Comparison of ENCODE assay signal across 10 cellular contexts in the genomic region with DNA sequence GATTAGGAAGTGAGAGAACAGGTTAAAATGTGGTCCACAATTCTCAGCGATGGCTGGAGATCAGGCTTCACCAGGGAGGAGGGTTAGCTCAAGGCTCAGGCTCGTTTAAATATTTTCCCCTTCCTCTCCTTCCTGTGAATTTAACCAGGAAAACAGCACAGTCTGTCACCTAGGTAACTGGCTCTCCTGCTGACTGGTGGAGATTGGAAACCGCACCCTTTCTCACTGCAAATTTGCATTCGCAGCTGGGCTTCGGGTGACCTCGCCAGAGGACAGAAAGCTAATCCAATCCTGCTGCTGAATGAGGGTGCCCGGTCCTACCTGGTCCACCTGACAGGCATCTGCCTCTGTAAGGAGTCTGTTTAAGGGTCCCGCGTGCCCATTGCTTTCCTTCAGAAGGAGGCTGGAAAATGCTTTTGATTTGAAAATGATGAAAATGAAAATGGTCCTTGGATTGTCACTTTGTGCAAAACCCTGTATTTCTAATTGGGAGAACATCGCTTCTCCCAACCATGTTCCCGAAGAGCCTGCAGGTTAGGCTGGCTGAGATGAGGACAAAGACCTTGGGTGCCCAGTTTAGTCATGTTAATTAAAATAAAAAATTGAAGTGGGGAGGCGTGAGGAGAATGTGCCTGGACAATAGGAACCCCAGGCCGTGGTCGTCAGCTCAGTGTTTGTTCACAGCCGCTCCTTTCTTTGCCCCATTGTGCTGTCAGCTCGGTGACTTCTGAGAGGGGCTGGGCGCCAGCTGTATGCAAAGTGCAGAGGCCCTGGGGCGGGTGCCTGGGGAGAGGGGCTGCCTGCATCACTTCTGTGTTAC. TPM values are rescaled to one million over a fixed set of nuclear protein-coding genes. Genes with fewer than 3 reads are reported as not detected.
DNase-seq lines count a peak whose midpoint lies in the region; ATAC-seq, FAIRE-seq and TF ChIP-seq lines count a peak whose summit lies in the region.
"Had no signal": no experiment of that assay in that cellular context is flagged by ENCODE, and none has a peak within 500 bp of the region (broad histone marks: within the 10 kb centered on the region; RNA-seq: fewer than 3 reads in every experiment).

No MANE protein-coding gene starts in this region.

- no peaks in the 10 kb centered on the region for H3K9me1 ChIP-seq in keratinocyte (ENCODE audit: control insufficient read depth, extremely low read depth, insufficient read depth, low read length)

- no peak overlapping the region for H3K4me3 ChIP-seq in keratinocyte (ENCODE audit: control insufficient read depth in 2 of 3, extremely low read depth in 1 of 3, insufficient read depth in 2 of 3, low read depth in 1 of 3, low read length in 3 of 3)
- H3K4me3 ChIP-seq in PC-9: no peak overlapping the region

- H3K4me2 ChIP-seq in keratinocyte (ENCODE audit: control insufficient read depth, extremely low read depth, insufficient read depth, low read depth, low read length): peak overlapping the region; percentile 60
- H3K4me2 ChIP-seq in PC-9: no peak overlapping the region

- H3K27ac ChIP-seq in keratinocyte (ENCODE audit: control insufficient read depth, insufficient read depth, low read length) (no peak overlapping the region), PC-9 (no peak overlapping the region)

- H3F3A ChIP-seq in PC-9 (ENCODE audit: insufficient read depth, low read depth): peaks cover 13% of the 10 kb centered on the region

- no peaks in the 10 kb centered on the region for H4K20me1 ChIP-seq in keratinocyte (ENCODE audit: control insufficient read depth, extremely low read depth, insufficient read depth, low read length)
- no peaks in the 10 kb centered on the region for H4K20me1 ChIP-seq in PC-9 (ENCODE audit: insufficient read depth)

- H3K36me3 ChIP-seq in keratinocyte (ENCODE audit: control insufficient read depth in 2 of 2, extremely low read depth in 1 of 2, insufficient read depth in 2 of 2, low read length in 2 of 2): no peaks in the 10 kb centered on the region
- no peaks in the 10 kb centered on the region for H3K36me3 ChIP-seq in PC-9 (ENCODE audit: low read depth)

- intact Hi-C loops in PC-9 (cut with micrococcal nuclease; ENCODE audit: unreplicated experiment): no loop called here

- H3K9me2 ChIP-seq in PC-9 (ENCODE audit: insufficient read depth): no peaks in the 10 kb centered on the region

- peak overlapping the region; percentile 25 for H2AFZ ChIP-seq in keratinocyte (ENCODE audit: control insufficient read depth, low read length)
- no peak overlapping the region for H2AFZ ChIP-seq in PC-9

- no peak overlapping the region for H3K9ac ChIP-seq in keratinocyte (ENCODE audit: control insufficient read depth, extremely low read depth, insufficient read depth, low read length)

- no peak for ATAC-seq in HG02870 (IDR thresholded peaks at IDR 0.05; ENCODE audit: unreplicated experiment)

- H3K27me3 ChIP-seq in keratinocyte (ENCODE audit: control insufficient read depth, extremely low read depth, insufficient read depth, low read length) (no peaks in the 10 kb centered on the region), PC-9 (ENCODE audit: insufficient read depth, low read depth) (no peaks in the 10 kb centered on the region)

- DNase-seq in COLO668 (lab: John Stamatoyannopoulos, UW; ENCODE audit: unreplicated experiment) (peak; percentile 97), NCI-H1417 treated with DMSO at 0.1 percent for 48 hours (lab: John Stamatoyannopoulos, UW) (peak; percentile 98), SW480 (ENCODE audit: low spot score) (peak; percentile 39), keratinocyte (ENCODE audit: low read depth, low spot score) (no peak), PC-9 (no peak), SIG-M5 treated with dmso at 0.1 percent for 504 hours (lab: John Stamatoyannopoulos, UW; ENCODE audit: unreplicated experiment) (no peak), EL (no peak)
- DNase-seq: stimulated activated CD4-positive, alpha-beta T cell treated with anti-CD3 and anti-CD28 coated beads, Interleukin-15, amount 100 ng/mL, for 24 hours had no signal

- TF ChIP-seq CTCF in keratinocyte (optimal IDR thresholded peaks at IDR 0.05 in 1 of 3, IDR thresholded peaks at IDR 0.05 in 1 of 3, conservative IDR thresholded peaks at IDR 0.05 in 1 of 3; ENCODE audit: extremely low read depth in 1 of 3, insufficient read depth in 2 of 3, low read length in 3 of 3) (no peak), PC-9 (conservative IDR thresholded peaks at IDR 0.05) (no peak)

- FAIRE-seq in keratinocyte (lab: Jason Lieb, UNC): peak; percentile 26
- FAIRE-seq: D721Med had no signal

- dilution Hi-C loops in keratinocyte (cut with MboI; ENCODE audit: extremely low pct_ligation_motif_present, low sequenced_read_pairs): no loop called here

- H3K79me2 ChIP-seq in keratinocyte (ENCODE audit: control insufficient read depth, insufficient read depth, low read length) (no peaks in the 10 kb centered on the region), PC-9 (ENCODE audit: low read depth) (no peaks in the 10 kb centered on the region)

- H3K4me1 ChIP-seq in keratinocyte (ENCODE audit: control insufficient read depth, extremely low read depth, insufficient read depth, low read length) (peaks cover 22% of the 10 kb centered on the region), PC-9 (replicated peaks; ENCODE audit: insufficient read depth) (peaks cover 12% of the 10 kb centered on the region)

- H3K9me3 ChIP-seq in keratinocyte (ENCODE audit: control insufficient read depth, low read depth, low read length) (no peaks in the 10 kb centered on the region), PC-9 (ENCODE audit: insufficient read depth, low read depth) (no peaks in the 10 kb centered on the region)

- CTCF ChIA-PET in PC-9 (lab: Charles Lee): no interaction called here

- no TSS peak for BruUV-seq in PC-9 (replicated peaks; lab: Mats Ljungman, UMichigan)

- POLR2A ChIA-PET in PC-9 (lab: Charles Lee; ENCODE audit: unreplicated experiment): no interaction called here

RNA-seq across cellular contexts. Expression of a gene that starts 43.4 kb away (rescaled TPM):
- 9.6 to 15.4 TPM (median 10.4 TPM) in 3 replicates for polyA plus RNA-seq in keratinocyte
- polyA plus RNA-seq in keratinocyte (2011; ENCODE audit: low read depth): 30.3 TPM
- 6.1 and 8.8 TPM in 2 replicates for polyA plus RNA-seq in keratinocyte (2011; cell fraction: cytosol; rRNA removed)
- 43.3 and 43.9 TPM in 2 replicates for polyA plus RNA-seq in keratinocyte (2011; cell fraction: nucleus; rRNA removed)
- polyA plus RNA-seq in keratinocyte (2012; ENCODE audit: low replicate concordance): 9.3 and 13.3 TPM in 2 replicates
- 13.6 to 27.4 TPM (median 21.6 TPM) in 3 replicates for polyA minus RNA-seq in keratinocyte
- polyA minus RNA-seq in keratinocyte (2011; cell fraction: cytosol; rRNA and poly(A)+ RNA removed): 10.6 TPM
- polyA minus RNA-seq in keratinocyte (2011; cell fraction: nucleus; rRNA and poly(A)+ RNA removed): 34.3 and 64.2 TPM in 2 replicates
- 29.6 and 30.0 TPM in 2 replicates for total RNA-seq in PC-9 (2021)

RNA-seq across cellular contexts. Expression of a gene that starts 52.7 kb away (rescaled TPM):
- polyA plus RNA-seq in keratinocyte: 23.7 to 46.4 TPM (median 24.3 TPM) in 3 replicates
- polyA plus RNA-seq in keratinocyte (2011; ENCODE audit: low read depth): 51.4 TPM
- polyA plus RNA-seq in keratinocyte (2011; cell fraction: cytosol; rRNA removed): 30.8 and 55.3 TPM in 2 replicates
- polyA plus RNA-seq in keratinocyte (2011; cell fraction: nucleus; rRNA removed): 34.4 and 46.0 TPM in 2 replicates
- polyA plus RNA-seq in keratinocyte (2012; ENCODE audit: low replicate concordance): 28.7 and 31.5 TPM in 2 replicates
- 4.4 to 39.7 TPM (median 18.5 TPM) in 3 replicates for polyA minus RNA-seq in keratinocyte
- polyA minus RNA-seq in keratinocyte (2011; cell fraction: cytosol; rRNA and poly(A)+ RNA removed): 29.9 TPM
- polyA minus RNA-seq in keratinocyte (2011; cell fraction: nucleus; rRNA and poly(A)+ RNA removed): 11.4 and 27.6 TPM in 2 replicates
- total RNA-seq in PC-9 (2021): 60.1 and 79.4 TPM in 2 replicates

Comparison
In these comparisons a context has a peak if more than half of its experiments do, and no peak if none do; other contexts are left out.
1. DNase-seq: peak in COLO668 (single experiment), NCI-H1417 treated with DMSO at 0.1 percent for 48 hours (single experiment) and SW480 (single experiment); none in keratinocyte (single experiment), PC-9 (0 of 2), SIG-M5 treated with dmso at 0.1 percent for 504 hours (single experiment) and EL (single experiment).